ENCODE assay signal across 8 cellular contexts in the genomic region with DNA sequence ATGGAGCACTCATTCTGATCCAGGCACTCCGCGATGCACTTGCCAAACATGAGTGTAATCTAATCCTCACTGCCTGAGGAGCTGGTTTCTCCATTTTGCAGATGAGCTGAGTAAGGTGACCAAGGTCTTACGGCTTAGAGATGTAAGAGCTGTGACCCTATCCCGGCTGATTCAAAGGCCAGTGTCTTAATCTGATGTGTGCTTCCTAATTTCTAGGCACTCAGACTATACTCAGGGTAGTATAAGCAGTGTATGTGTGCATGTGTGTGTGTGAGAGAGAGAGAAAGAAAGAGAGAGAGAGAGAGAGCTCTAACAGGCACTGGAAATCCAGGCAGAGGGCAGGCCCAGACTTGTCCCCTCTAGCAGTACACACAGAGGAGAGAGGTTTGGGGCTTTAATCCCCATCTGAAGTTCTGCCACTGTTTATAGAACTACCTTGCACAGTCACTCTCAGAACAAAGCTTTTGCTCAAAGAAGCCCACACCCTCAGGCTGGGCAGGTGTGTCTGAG.
DNase-seq lines count a peak whose midpoint lies in the region; ATAC-seq and TF ChIP-seq lines count a peak whose summit lies in the region.

No MANE protein-coding gene starts in this region.

- H3K36me3 ChIP-seq in mesenchymal stem cell (ENCODE audit: control insufficient read depth in 1 of 2, insufficient read depth in 2 of 2, low read depth in 1 of 2, low read length in 2 of 2), result no peaks in the 10 kb centered on the region

- H2BK15ac ChIP-seq in mesenchymal stem cell (ENCODE audit: low read depth, poor library complexity, severe bottlenecking), result no peak overlapping the region

- H3K4me2 ChIP-seq in mesenchymal stem cell (ENCODE audit: low read length, poor library complexity, severe bottlenecking), result no peak overlapping the region

- H3K9me3 ChIP-seq in mesenchymal stem cell (ENCODE audit: control insufficient read depth, low read length), result no peaks in the 10 kb centered on the region

- no peak overlapping the region for H2BK5ac ChIP-seq in mesenchymal stem cell (ENCODE audit: low read depth, low read length, poor library complexity, severe bottlenecking)

- H2AK5ac ChIP-seq in mesenchymal stem cell (ENCODE audit: low read length, severe bottlenecking), result peak overlapping the region; percentile 18

- CTCF ChIA-PET in RWPE1 (lab: Yijun Ruan, JAX), result interaction anchor here (0.6 kb wide), 1 partner anchor 223 kb away, joined by 6 read pairs; no protein-coding TSS in a partner anchor

- WGBS in mesenchymal stem cell, result 97% methylated on average over 4 of the region's 4 CpGs

- H3K4me1 ChIP-seq in mesenchymal stem cell (ENCODE audit: control insufficient read depth, insufficient read depth, low read depth, low read length), result peaks cover 3% of the 10 kb centered on the region

- peak overlapping the region; percentile 15 for H3K9ac ChIP-seq in mesenchymal stem cell (ENCODE audit: low read length)

- H2AFZ ChIP-seq in mesenchymal stem cell (ENCODE audit: low read depth, low read length), result peak overlapping the region; percentile 30

- peak overlapping the region; percentile 55 for H4K91ac ChIP-seq in mesenchymal stem cell (ENCODE audit: low read length)

- peak overlapping the region; percentile 53 for H3K27ac ChIP-seq in RWPE1
- no peak overlapping the region for H3K27ac ChIP-seq in mesenchymal stem cell (ENCODE audit: low read length, poor library complexity, severe bottlenecking)

- H3K14ac ChIP-seq in mesenchymal stem cell (ENCODE audit: low read length in 2 of 2), result no peak overlapping the region

- intact Hi-C loops in posterior vena cava (cut with DNase I), result no loop called here

- no peaks in the 10 kb centered on the region for H3K79me1 ChIP-seq in mesenchymal stem cell (replicated peaks; ENCODE audit: low read length, poor library complexity, severe bottlenecking)

- peak overlapping the region; percentile 64 to 81 for H3K18ac ChIP-seq in mesenchymal stem cell (ENCODE audit: low read depth in 1 of 2, low read length in 2 of 2)

- peak overlapping the region; percentile 47 to 76 for H2BK12ac ChIP-seq in mesenchymal stem cell (ENCODE audit: low read length in 2 of 2)

- peak overlapping the region; percentile 42 to 66 for H3K4ac ChIP-seq in mesenchymal stem cell (ENCODE audit: low read depth in 1 of 2, low read length in 2 of 2)

- no peak overlapping the region for H3K4me3 ChIP-seq in mesenchymal stem cell (ENCODE audit: insufficient read depth in 1 of 2, low read depth in 1 of 2, low read length in 2 of 2)

- peak overlapping the region; percentile 97 for H4K8ac ChIP-seq in mesenchymal stem cell (ENCODE audit: low read length)

- TF ChIP-seq CTCF in RWPE1 (conservative IDR thresholded peaks at IDR 0.05; ENCODE audit: low read depth), result no peak

- peak overlapping the region; percentile 93 for H2BK120ac ChIP-seq in mesenchymal stem cell (ENCODE audit: low read depth, low read length)

- POLR2A ChIA-PET in RWPE1 (lab: Yijun Ruan, JAX; ENCODE audit: low non-redundant PET), result no interaction called here

- peak; percentile 51 for ATAC-seq in GM18502 (IDR thresholded peaks at IDR 0.05; ENCODE audit: poor library complexity, unreplicated experiment)
- ATAC-seq in HG02885 (IDR thresholded peaks at IDR 0.05; ENCODE audit: poor library complexity, unreplicated experiment), result peak; percentile 50
- no peak for ATAC-seq in HG03097 (IDR thresholded peaks at IDR 0.05; ENCODE audit: low FRiP score, unreplicated experiment)

- H3K23ac ChIP-seq in mesenchymal stem cell (ENCODE audit: low read length in 2 of 2), result no peak overlapping the region

- H3K27me3 ChIP-seq in mesenchymal stem cell (ENCODE audit: control insufficient read depth in 1 of 2, insufficient read depth in 1 of 2, low read length in 2 of 2), result peaks cover 0 to 3% of the 10 kb centered on the region in 2 experiments

- DNase-seq in RWPE1 (ENCODE audit: low spot score) (peak; percentile 64), mesenchymal stem cell (no peak), posterior vena cava (ENCODE audit: low spot score) (no peak)
- no peak for DNase-seq in stimulated activated CD4-positive, alpha-beta T cell treated with anti-CD3 and anti-CD28 coated beads, Interleukin-2, amount 100 ng/mL, for 48 hours
- no peak for DNase-seq in activated effector memory CD4-positive, alpha-beta T cell treated with anti-CD3 and anti-CD28 coated beads, Interleukin-2, amount 50 U/mL, for 16 hours
